Comparison of ENCODE assay signal across 21 cellular contexts in the genomic region with DNA sequence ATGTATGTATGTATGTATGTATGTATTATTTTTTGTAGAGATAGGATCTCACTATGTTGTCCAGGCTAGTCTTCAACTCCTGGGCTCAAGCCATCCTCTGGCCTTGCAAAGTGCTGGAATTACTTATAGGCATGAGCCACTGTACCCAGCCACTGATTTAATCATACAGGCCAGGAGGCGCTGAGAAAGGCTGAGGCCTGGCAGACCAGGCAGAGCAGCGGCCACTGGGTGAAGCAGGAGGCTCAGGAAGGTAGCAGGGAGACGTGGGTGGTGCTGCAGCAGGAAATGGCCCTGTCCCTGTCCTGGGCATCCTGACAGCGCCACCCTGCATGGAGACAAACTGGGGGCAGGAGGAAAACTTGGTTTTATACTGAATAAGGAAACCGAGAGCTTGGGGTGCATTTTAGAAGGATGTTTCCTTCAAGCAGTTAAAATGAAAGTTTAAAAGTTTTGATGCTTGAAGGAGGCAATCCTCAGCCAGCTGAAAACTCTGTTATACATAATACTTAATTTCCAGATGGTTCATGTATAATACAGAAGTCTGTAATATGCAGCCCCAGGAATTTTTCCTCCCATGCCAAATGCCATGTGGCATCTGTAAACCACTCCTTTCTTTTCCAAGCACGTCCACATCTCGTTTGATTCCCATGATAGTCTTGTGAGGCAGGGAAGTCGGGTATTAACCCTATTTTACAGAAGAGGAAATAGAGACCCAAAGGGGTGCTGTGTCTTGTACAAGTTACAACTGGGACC.
A peak's percentile ranks its signal among the peaks of the same experiment; 100 is the strongest.
DNase-seq lines count a peak whose midpoint lies in the region; ATAC-seq, FAIRE-seq and TF ChIP-seq lines count a peak whose summit lies in the region.
"Had no signal": no experiment of that assay in that cellular context is flagged by ENCODE, and none has a peak within 500 bp of the region (broad histone marks: within the 10 kb centered on the region; RNA-seq: fewer than 3 reads in every experiment).

No MANE protein-coding gene starts in this region.

- no peak for TF ChIP-seq CTCF in A549 (IDR thresholded peaks at IDR 0.05)
- no peak for TF ChIP-seq CTCF in PC-3 (conservative IDR thresholded peaks at IDR 0.05; ENCODE audit: low read depth, low read length)
- TF ChIP-seq CTCF in Caco-2 (IDR thresholded peaks at IDR 0.05; ENCODE audit: insufficient read depth in 1 of 2, low read depth in 1 of 2, low read length in 1 of 2, severe bottlenecking in 1 of 2, unreplicated experiment in 1 of 2) = no peak

- H3K4me3 ChIP-seq in A549 = no peak overlapping the region
- no peak overlapping the region for H3K4me3 ChIP-seq in PC-3 (ENCODE audit: low read length)
- H3K4me3 ChIP-seq in Caco-2 (ENCODE audit: low read depth, low read length) = no peak overlapping the region

- peaks cover 12% of the 10 kb centered on the region for H3K9me3 Mint-ChIP-seq in Caco-2 (ENCODE audit: unreplicated experiment)
- H3K9me3 Mint-ChIP-seq: activated CD8-positive, alpha-beta T cell treated with anti-CD3 and anti-CD28 coated beads for 36 hours; activated T-cell treated with anti-CD3 and anti-CD28 coated beads, Interleukin-2, amount 50 U/mL, for 4 hours had no signal

- no peak for TF ChIP-seq POLR2A in A549 (IDR thresholded peaks at IDR 0.05; ENCODE audit: low read length)

- no peak for TF ChIP-seq EP300 in A549 (IDR thresholded peaks at IDR 0.05)

- no peaks in the 10 kb centered on the region for H3K27me3 ChIP-seq in PC-3 (ENCODE audit: low read length)
- no peaks in the 10 kb centered on the region for H3K27me3 ChIP-seq in Caco-2 (replicated peaks; ENCODE audit: control insufficient read depth, insufficient read depth, low read length)
- H3K27me3 ChIP-seq: foreskin keratinocyte had no signal

- no peak overlapping the region for H3K9ac ChIP-seq in PC-3 (ENCODE audit: low read length)

- H3K4me3 Mint-ChIP-seq in Caco-2 (ENCODE audit: unreplicated experiment) = no peak overlapping the region
- H3K4me3 Mint-ChIP-seq: activated CD8-positive, alpha-beta T cell treated with anti-CD3 and anti-CD28 coated beads for 36 hours; activated T-cell treated with anti-CD3 and anti-CD28 coated beads, Interleukin-2, amount 50 U/mL, for 4 hours; IgD-negative memory B cell; natural killer cell treated with Interleukin-12 subunit alpha and Interleukin-12 subunit beta and Interleukin-15 and Interleukin-18, amount 100 ng/mL, for 72 hours; T-cell had no signal

- no peak for FAIRE-seq in A549 (lab: Jason Lieb, UNC)
- FAIRE-seq: astrocyte, colon, G401.6 had no signal

- POLR2A ChIA-PET in A549 (lab: Yijun Ruan, JAX) (no interaction called here), PC-3 (lab: Charles Lee; ENCODE audit: unreplicated experiment) (no interaction called here), Caco-2 (lab: Charles Lee) (interaction anchor here (0.7 kb wide), 1 partner anchor 802 kb away, joined by 4 read pairs; no protein-coding TSS in a partner anchor)

- 29% methylated on average over 6 of the region's 8 CpGs for WGBS in A549 (ENCODE audit: missing lambda C conversion rate)

- H3K36me3 Mint-ChIP-seq in Caco-2 (ENCODE audit: insufficient read depth, unreplicated experiment) = no peaks in the 10 kb centered on the region
- H3K36me3 Mint-ChIP-seq: IgD-negative memory B cell; natural killer cell treated with Interleukin-12 subunit alpha and Interleukin-12 subunit beta and Interleukin-15 and Interleukin-18, amount 100 ng/mL, for 72 hours; T-cell had no signal

- CTCF ChIA-PET in A549 (lab: Yijun Ruan, JAX) = interaction anchor here (0.8 to 1.5 kb wide), 4 partner anchors 18 to 151 kb away, joined by 3 to 5 read pairs (median 4); no protein-coding TSS in a partner anchor
- CTCF ChIA-PET in PC-3 (lab: Charles Lee) = no interaction called here
- CTCF ChIA-PET in Caco-2 (lab: Charles Lee) = interaction anchor here (0.7 kb wide), 1 partner anchor 26 kb away, joined by 3 read pairs; no protein-coding TSS in a partner anchor

- H2AFZ ChIP-seq in PC-3 (ENCODE audit: low read length) = no peak overlapping the region

- no peak for TF ChIP-seq RAD21 in A549 (conservative IDR thresholded peaks at IDR 0.05 in 1 of 2, IDR thresholded peaks at IDR 0.05 in 1 of 2)

- H3K27ac ChIP-seq in A549 = no peak overlapping the region
- no peak overlapping the region for H3K27ac ChIP-seq in PC-3 (ENCODE audit: low read length)
- H3K27ac ChIP-seq: foreskin keratinocyte had no signal

- peaks cover 16% of the 10 kb centered on the region for H3K27me3 Mint-ChIP-seq in Caco-2 (ENCODE audit: insufficient read depth, unreplicated experiment)

- BruUV-seq in PC-3 (replicated peaks; lab: Mats Ljungman, UMichigan) = no TSS peak
- no TSS peak for BruUV-seq in Caco-2 (replicated peaks; lab: Mats Ljungman, UMichigan)

- peak in 1 of 2 experiments; percentile 16 for DNase-seq in A549 (ENCODE audit: low read depth in 1 of 2, low spot score in 1 of 2)
- peak; percentile 1 for DNase-seq in ELR (ENCODE audit: low read depth)
- peak; percentile 2 for DNase-seq in PC-3
- DNase-seq in foreskin melanocyte = peak; percentile 74
- DNase-seq in Caco-2 = no peak
- DNase-seq in C1 segment of cervical spinal cord (lab: John Stamatoyannopoulos, UW) = no peak
- DNase-seq: activated CD8-positive, alpha-beta T cell treated with anti-CD3 and anti-CD28 coated beads for 36 hours; activated naive CD4-positive, alpha-beta T cell treated with anti-CD3 and anti-CD28 coated beads, Interleukin-2, amount 50 U/mL, for 16 hours; activated T-cell treated with anti-CD3 and anti-CD28 coated beads, Interleukin-2, amount 50 U/mL, for 4 hours; hypothalamus; kidney glomerular epithelial cell; NCI-H187; T-cell had no signal

- no peak overlapping the region for H3K27ac Mint-ChIP-seq in Caco-2 (ENCODE audit: unreplicated experiment)
- H3K27ac Mint-ChIP-seq: activated CD8-positive, alpha-beta T cell treated with anti-CD3 and anti-CD28 coated beads for 36 hours; natural killer cell treated with Interleukin-12 subunit alpha and Interleukin-12 subunit beta and Interleukin-15 and Interleukin-18, amount 100 ng/mL, for 72 hours; T-cell had no signal

- H3K4me1 ChIP-seq in A549 (no peaks in the 10 kb centered on the region), PC-3 (ENCODE audit: insufficient read depth, low read length) (no peaks in the 10 kb centered on the region; the same call in 1 of the 2 replicates), Caco-2 (no peaks in the 10 kb centered on the region)
- H3K4me1 ChIP-seq: foreskin keratinocyte had no signal

- H3K79me2 ChIP-seq in PC-3 (ENCODE audit: low read length) = no peaks in the 10 kb centered on the region

- H3K9me3 ChIP-seq in A549 (no peaks in the 10 kb centered on the region), PC-3 (ENCODE audit: low read length) (no peaks in the 10 kb centered on the region), Caco-2 (no peaks in the 10 kb centered on the region)

- no peaks in the 10 kb centered on the region for H3K4me1 Mint-ChIP-seq in Caco-2 (ENCODE audit: low read depth, unreplicated experiment)
- H3K4me1 Mint-ChIP-seq: IgD-negative memory B cell had no signal

- no peaks in the 10 kb centered on the region for H3K36me3 ChIP-seq in PC-3 (ENCODE audit: low read depth, low read length)
- no peaks in the 10 kb centered on the region for H3K36me3 ChIP-seq in Caco-2 (ENCODE audit: control insufficient read depth, insufficient read depth, low read length)

- ATAC-seq in A549 (peak; percentile 64 to 75; a peak in 5 of 6 replicates), PC-3 (peak; percentile 38; the same call in 1 of the 2 replicates), GM21447 (IDR thresholded peaks at IDR 0.05; ENCODE audit: unreplicated experiment) (no peak), HG03159 (IDR thresholded peaks at IDR 0.05; ENCODE audit: unreplicated experiment) (no peak)
- ATAC-seq: activated CD8-positive, alpha-beta T cell treated with anti-CD3 and anti-CD28 coated beads for 36 hours; activated T-cell treated with anti-CD3 and anti-CD28 coated beads, Interleukin-2, amount 50 U/mL, for 4 hours; foreskin keratinocyte; natural killer cell treated with Interleukin-12 subunit alpha and Interleukin-12 subunit beta and Interleukin-15 and Interleukin-18, amount 100 ng/mL, for 72 hours; T-cell had no signal

- H3K9me2 ChIP-seq in PC-3 (replicated peaks; ENCODE audit: low read length) = no peaks in the 10 kb centered on the region

- no peaks in the 10 kb centered on the region for H3F3A ChIP-seq in PC-3 (ENCODE audit: low read length, unreplicated experiment)

- intact Hi-C loops in PC-3 (cut with micrococcal nuclease) (loop anchor here (10.0 kb wide), 1 partner anchor 152 kb away; no protein-coding TSS in a partner anchor), Caco-2 (cut with micrococcal nuclease; ENCODE audit: unreplicated experiment) (loop anchor here (2.0 kb wide), 1 partner anchor 40 kb away; no protein-coding TSS in a partner anchor)

- H3K4me2 ChIP-seq in A549 = no peak overlapping the region
- H3K4me2 ChIP-seq in PC-3 (ENCODE audit: low read length) = no peak overlapping the region

- no peaks in the 10 kb centered on the region for H4K20me1 ChIP-seq in PC-3 (ENCODE audit: low read length)

TF ChIP-seq in A549, 52 proteins besides CTCF, POLR2A, EP300 and RAD21 (continues in another document):
- TF ChIP-seq, protein P1, sequence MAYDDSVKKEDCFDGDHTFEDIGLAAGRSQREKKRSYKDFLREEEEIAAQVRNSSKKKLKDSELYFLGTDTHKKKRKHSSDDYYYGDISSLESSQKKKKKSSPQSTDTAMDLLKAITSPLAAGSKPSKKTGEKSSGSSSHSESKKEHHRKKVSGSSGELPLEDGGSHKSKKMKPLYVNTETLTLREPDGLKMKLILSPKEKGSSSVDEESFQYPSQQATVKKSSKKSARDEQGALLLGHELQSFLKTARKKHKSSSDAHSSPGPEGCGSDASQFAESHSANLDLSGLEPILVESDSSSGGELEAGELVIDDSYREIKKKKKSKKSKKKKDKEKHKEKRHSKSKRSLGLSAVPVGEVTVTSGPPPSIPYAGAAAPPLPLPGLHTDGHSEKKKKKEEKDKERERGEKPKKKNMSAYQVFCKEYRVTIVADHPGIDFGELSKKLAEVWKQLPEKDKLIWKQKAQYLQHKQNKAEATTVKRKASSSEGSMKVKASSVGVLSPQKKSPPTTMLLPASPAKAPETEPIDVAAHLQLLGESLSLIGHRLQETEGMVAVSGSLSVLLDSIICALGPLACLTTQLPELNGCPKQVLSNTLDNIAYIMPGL (CRISPR knock-in tag; IDR thresholded peaks at IDR 0.05; ENCODE audit: borderline replicate concordance) = no peak
- TF ChIP-seq RNF2 (IDR thresholded peaks at IDR 0.05; ENCODE audit: borderline replicate concordance, low read depth) (no peak), RCOR1 (IDR thresholded peaks at IDR 0.05; ENCODE audit: low read depth, low read length) (no peak), MAFK (IDR thresholded peaks at IDR 0.05; ENCODE audit: partially characterized antibody) (no peak), FOXS1 (CRISPR knock-in tag; IDR thresholded peaks at IDR 0.05) (no peak), NR3C1 (IDR thresholded peaks at IDR 0.05) (no peak), CHD2 (IDR thresholded peaks at IDR 0.05; ENCODE audit: low read length, partially characterized antibody) (no peak), CBX8 (IDR thresholded peaks at IDR 0.05) (no peak)
- TF ChIP-seq, protein P2, sequence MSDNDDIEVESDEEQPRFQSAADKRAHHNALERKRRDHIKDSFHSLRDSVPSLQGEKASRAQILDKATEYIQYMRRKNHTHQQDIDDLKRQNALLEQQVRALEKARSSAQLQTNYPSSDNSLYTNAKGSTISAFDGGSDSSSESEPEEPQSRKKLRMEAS (IDR thresholded peaks at IDR 0.05) = no peak

Comparison
In these comparisons a context has a peak if more than half of its experiments do, and no peak if none do; other contexts are left out.
1. ATAC-seq: peak in A549 (2 of 2) and PC-3 (single experiment); none in GM21447 (single experiment) and HG03159 (single experiment).
2. DNase-seq: peak in ELR (single experiment), PC-3 (single experiment) and foreskin melanocyte (single experiment); none in Caco-2 (0 of 2) and C1 segment of cervical spinal cord (0 of 14).